Comparison of ENCODE assay signal across 20 cellular contexts in genomic region chr11:113833151-113833550, GRCh38. TPM values are rescaled to one million over a fixed set of nuclear protein-coding genes. Genes with fewer than 3 reads are reported as not detected.
DNase-seq lines count a peak whose midpoint lies in the region; ATAC-seq, FAIRE-seq and TF ChIP-seq lines count a peak whose summit lies in the region.
"Had no signal": no experiment of that assay in that cellular context is flagged by ENCODE, and none has a peak within 500 bp of the region (broad histone marks: within the 10 kb centered on the region; RNA-seq: fewer than 3 reads in every experiment).

No MANE protein-coding gene starts in this region.

- H3K27me3 ChIP-seq in HepG2 (ENCODE audit: control insufficient read depth in 1 of 2, insufficient read depth in 2 of 2, low read length in 2 of 2) (no peaks in the 10 kb centered on the region), right lobe of liver (no peaks in the 10 kb centered on the region), bronchial epithelial cell (ENCODE audit: control insufficient read depth, insufficient read depth, low read length) (no peaks in the 10 kb centered on the region), H7 (ENCODE audit: control insufficient read depth, insufficient read depth, low read length) (no peaks in the 10 kb centered on the region), heart right ventricle (no peaks in the 10 kb centered on the region)

- DNase-seq in HepG2 (ENCODE audit: low spot score) (peak; percentile 6), right lobe of liver (no peak), bronchial epithelial cell (ENCODE audit: low read depth) (no peak), islet precursor cell (peak; percentile 59), superior temporal gyrus (ENCODE audit: extremely low spot score) (peak; percentile 53), H7 (no peak), heart right ventricle (no peak)
- DNase-seq: C1 segment of cervical spinal cord, DMS 273 treated with DMSO at 0.1 percent for 48 hours, NCI-H187, NCI-H345, NCI-H748 treated with DMSO at 0.1 percent for 48 hours had no signal

- intact Hi-C loops in HepG2 (cut with micrococcal nuclease; ENCODE audit: unreplicated experiment), result no loop called here
- intact Hi-C loops in right lobe of liver (cut with DNase I), result no loop called here
- intact Hi-C loops in heart right ventricle (cut with DNase I), result no loop called here

- POLR2A ChIA-PET in HepG2 (lab: Yijun Ruan, JAX), result no interaction called here

- H3K4me3 ChIP-seq in HepG2 (replicated peaks in 1 of 3; ENCODE audit: insufficient read depth in 1 of 3, low read depth in 2 of 3, low read length in 3 of 3), result no peak overlapping the region
- no peak overlapping the region for H3K4me3 ChIP-seq in right lobe of liver
- H3K4me3 ChIP-seq in bronchial epithelial cell (ENCODE audit: low read depth, low read length), result no peak overlapping the region
- H3K4me3 ChIP-seq in H7 (ENCODE audit: insufficient read depth, low read depth, low read length), result no peak overlapping the region
- H3K4me3 ChIP-seq in heart right ventricle, result no peak overlapping the region

- no peak for TF ChIP-seq RAD21 in HepG2 (CRISPR knock-in tag; IDR thresholded peaks at IDR 0.05)

- 91% methylated on average over 8 of the region's 8 CpGs for WGBS in HepG2 (ENCODE audit: low lambda C conversion rate)
- 83% methylated on average over 8 of the region's 8 CpGs for WGBS in right lobe of liver (ENCODE audit: insufficient coverage, low coverage, low lambda C conversion rate, missing lambda C conversion rate)
- WGBS in heart right ventricle, 2 donors, result 86 to 91% methylated on average over 8 of the region's 8 CpGs

- no peak for ATAC-seq in HepG2
- ATAC-seq in right lobe of liver, result no peak
- ATAC-seq in HG03469 (IDR thresholded peaks at IDR 0.05; ENCODE audit: unreplicated experiment), result no peak
- no peak for ATAC-seq in heart right ventricle

- in situ Hi-C loops in HepG2 (cut with HindIII; ENCODE audit: extremely low pct_ligation_motif_present, low pct_unique_long_range_greater_than_20kb), result no loop called here

- no peak overlapping the region for H3K27ac ChIP-seq in HepG2 (ENCODE audit: extremely low read length, insufficient read depth, low read length)
- H3K27ac ChIP-seq in right lobe of liver, result no peak overlapping the region
- no peak overlapping the region for H3K27ac ChIP-seq in heart right ventricle
- H3K27ac ChIP-seq: RWPE1 had no signal

- no peak overlapping the region for H3K4me2 ChIP-seq in HepG2 (ENCODE audit: low read depth, low read length)

- no peaks in the 10 kb centered on the region for H4K20me1 ChIP-seq in HepG2 (ENCODE audit: insufficient read depth, low read length)

- CTCF ChIA-PET in HepG2 (lab: Yijun Ruan, JAX; ENCODE audit: low intra/inter-chr PET ratio, low total read pairs), result no interaction called here

- no peaks in the 10 kb centered on the region for H3K79me2 ChIP-seq in HepG2 (ENCODE audit: insufficient read depth, low read length)

- TF ChIP-seq EP300 in HepG2 (IDR thresholded peaks at IDR 0.05; ENCODE audit: low read depth in 2 of 2, low read length in 2 of 2) (no peak), HepG2 (CRISPR knock-in tag; IDR thresholded peaks at IDR 0.05; ENCODE audit: borderline replicate concordance) (no peak)

- FAIRE-seq in HepG2 (lab: Jason Lieb, UNC) (no peak), bronchial epithelial cell (lab: Jason Lieb, UNC) (peak; percentile 43)
- FAIRE-seq: GM12892, H54 had no signal

- H3K9ac ChIP-seq in HepG2 (ENCODE audit: insufficient read depth, low read depth, low read length), result no peak overlapping the region

- H3K4me1 ChIP-seq in HepG2 (ENCODE audit: insufficient read depth, low read length), result no peaks in the 10 kb centered on the region
- no peaks in the 10 kb centered on the region for H3K4me1 ChIP-seq in right lobe of liver
- peaks cover 0 to 22% (median 0%) of the 10 kb centered on the region in 9 donors for H3K4me1 ChIP-seq in heart right ventricle

- BruUV-seq in HepG2 (replicated peaks; lab: Mats Ljungman, UMichigan), result no TSS peak

- TF ChIP-seq CTCF in HepG2 (CRISPR knock-in tag; IDR thresholded peaks at IDR 0.05), result no peak
- TF ChIP-seq CTCF in right lobe of liver (IDR thresholded peaks at IDR 0.05), result no peak
- TF ChIP-seq CTCF in bronchial epithelial cell (IDR thresholded peaks at IDR 0.05; ENCODE audit: insufficient read depth, low read length, severe bottlenecking), result no peak
- no peak for TF ChIP-seq CTCF in heart right ventricle (IDR thresholded peaks at IDR 0.05)

- H2AFZ ChIP-seq in HepG2 (ENCODE audit: low read length), result no peak overlapping the region

- H3K9me3 ChIP-seq in HepG2 (ENCODE audit: low read length), result no peaks in the 10 kb centered on the region
- H3K9me3 ChIP-seq in right lobe of liver, result no peaks in the 10 kb centered on the region
- no peaks in the 10 kb centered on the region for H3K9me3 ChIP-seq in heart right ventricle

- TF ChIP-seq POLR2A in HepG2 (IDR thresholded peaks at IDR 0.05; ENCODE audit: insufficient read depth in 1 of 2, low read depth in 2 of 2, low read length in 2 of 2), result no peak
- no peak for TF ChIP-seq POLR2A in right lobe of liver (IDR thresholded peaks at IDR 0.05)

- peaks cover 12 to 34% of the 10 kb centered on the region in 2 experiments for H3K36me3 ChIP-seq in HepG2 (replicated peaks in 1 of 2; ENCODE audit: control insufficient read depth in 1 of 2, insufficient read depth in 2 of 2, low read length in 2 of 2)
- peaks cover 0 to 4% (median 1%) of the 10 kb centered on the region in 4 donors for H3K36me3 ChIP-seq in right lobe of liver
- H3K36me3 ChIP-seq in bronchial epithelial cell (ENCODE audit: control insufficient read depth, insufficient read depth, low read length), result no peaks in the 10 kb centered on the region
- H3K36me3 ChIP-seq in H7 (replicated peaks; ENCODE audit: control insufficient read depth, insufficient read depth, low read length), result peaks cover 30% of the 10 kb centered on the region
- peaks cover 0 to 100% (median 28%) of the 10 kb centered on the region in 9 donors for H3K36me3 ChIP-seq in heart right ventricle

RNA-seq across cellular contexts. Expression of gene USP28, which starts 42.2 kb away (rescaled TPM):
- 34.3 and 52.0 TPM in 2 replicates for total RNA-seq in HepG2 (2016; rRNA removed; fragmentation: Illumina TruSeq; extraction: Trizol)
- 8.8 and 10.6 TPM in 2 replicates for total RNA-seq in HepG2 (2016; cell fraction: cytosol; rRNA removed; fragmentation: Illumina TruSeq; extraction: Trizol; ENCODE audit: low read depth)
- total RNA-seq in HepG2 (2016; cell fraction: insoluble cytoplasmic fraction; rRNA removed; fragmentation: Illumina TruSeq; extraction: Trizol), result 36.7 and 47.2 TPM in 2 replicates
- 19.2 and 20.6 TPM in 2 replicates for total RNA-seq in HepG2 (2016; cell fraction: membrane; rRNA removed; fragmentation: Illumina TruSeq; extraction: Trizol)
- total RNA-seq in HepG2 (2016; cell fraction: nucleus; rRNA removed; fragmentation: Illumina TruSeq; extraction: Trizol), result 30.7 and 35.4 TPM in 2 replicates
- 27.6 and 29.6 TPM in 2 replicates for polyA plus RNA-seq in HepG2 (2011; rRNA removed)
- 11.8 and 14.3 TPM in 2 replicates for polyA plus RNA-seq in HepG2 (2011; cell fraction: cytosol; rRNA removed)
- 26.1 and 29.2 TPM in 2 replicates for polyA plus RNA-seq in HepG2 (2011; cell fraction: nucleus; rRNA removed)
- polyA plus RNA-seq in HepG2 (2012), result 12.9 and 17.0 TPM in 2 replicates
- 3.9 and 4.1 TPM in 2 replicates for polyA plus RNA-seq in HepG2 (2016; cell fraction: cytosol; fragmentation: Illumina TruSeq; extraction: Trizol; ENCODE audit: low read depth)
- polyA plus RNA-seq in HepG2 (2016; cell fraction: insoluble cytoplasmic fraction; fragmentation: Illumina TruSeq; extraction: Trizol; ENCODE audit: low read depth), result 28.6 and 29.4 TPM in 2 replicates
- polyA plus RNA-seq in HepG2 (2016; cell fraction: membrane; fragmentation: Illumina TruSeq; extraction: Trizol; ENCODE audit: low read depth), result 9.3 and 9.8 TPM in 2 replicates
- polyA plus RNA-seq in HepG2 (2016; cell fraction: nucleus; fragmentation: Illumina TruSeq; extraction: Trizol; ENCODE audit: insufficient read depth, low read depth), result 25.6 and 33.9 TPM in 2 replicates
- polyA minus RNA-seq in HepG2 (2011; rRNA and poly(A)+ RNA removed; ENCODE audit: low replicate concordance), result 24.1 and 27.3 TPM in 2 replicates
- 23.8 and 28.1 TPM in 2 replicates for polyA minus RNA-seq in HepG2 (2011; cell fraction: cytosol; rRNA and poly(A)+ RNA removed)
- 34.2 and 35.4 TPM in 2 replicates for polyA minus RNA-seq in HepG2 (2011; cell fraction: nucleus; rRNA and poly(A)+ RNA removed)
- 10 to 100 TPM; 12.1 to 15.3 (median 14.4) TPM for total RNA-seq in right lobe of liver
- total RNA-seq in bronchial epithelial cell, result 20.5 and 30.0 TPM in 2 replicates
- total RNA-seq in H7 (2014; rRNA removed; shearing (Covaris generic)), result 88.4 and 142 TPM in 2 replicates
- 100 to 1,000 TPM in 9 of 10 donors, 10 to 100 TPM in 1; 72.2 to 174 (median 136) TPM for total RNA-seq in heart right ventricle
- polyA plus RNA-seq in heart right ventricle, result 10 to 100 TPM; 29.2 to 43.9 TPM

RNA-seq across cellular contexts. Expression of gene CLDN25, which starts 53.6 kb away (rescaled TPM):
- total RNA-seq in HepG2 (2016; rRNA removed; fragmentation: Illumina TruSeq; extraction: Trizol) (not detected in 2 replicates), right lobe of liver (not detected), bronchial epithelial cell (not detected in 2 replicates), heart right ventricle (not detected)
- total RNA-seq in HepG2 (2016; cell fraction: cytosol; rRNA removed; fragmentation: Illumina TruSeq; extraction: Trizol; ENCODE audit: low read depth), result not detected in 2 replicates
- not detected in 2 replicates for total RNA-seq in HepG2 (2016; cell fraction: insoluble cytoplasmic fraction; rRNA removed; fragmentation: Illumina TruSeq; extraction: Trizol)
- total RNA-seq in HepG2 (2016; cell fraction: membrane; rRNA removed; fragmentation: Illumina TruSeq; extraction: Trizol), result not detected in 2 replicates
- not detected in 2 replicates for total RNA-seq in HepG2 (2016; cell fraction: nucleus; rRNA removed; fragmentation: Illumina TruSeq; extraction: Trizol)
- polyA plus RNA-seq in HepG2 (2011; rRNA removed) (not detected in 2 replicates), heart right ventricle (not detected)
- not detected in 2 replicates for polyA plus RNA-seq in HepG2 (2011; cell fraction: cytosol; rRNA removed)
- not detected in 2 replicates for polyA plus RNA-seq in HepG2 (2011; cell fraction: nucleus; rRNA removed)
- not detected in 2 replicates for polyA plus RNA-seq in HepG2 (2012)
- not detected in 2 replicates for polyA plus RNA-seq in HepG2 (2016; cell fraction: cytosol; fragmentation: Illumina TruSeq; extraction: Trizol; ENCODE audit: low read depth)
- polyA plus RNA-seq in HepG2 (2016; cell fraction: insoluble cytoplasmic fraction; fragmentation: Illumina TruSeq; extraction: Trizol; ENCODE audit: low read depth), result not detected in 2 replicates
- polyA plus RNA-seq in HepG2 (2016; cell fraction: membrane; fragmentation: Illumina TruSeq; extraction: Trizol; ENCODE audit: low read depth), result not detected in 2 replicates
- not detected in 2 replicates for polyA plus RNA-seq in HepG2 (2016; cell fraction: nucleus; fragmentation: Illumina TruSeq; extraction: Trizol; ENCODE audit: insufficient read depth, low read depth)
- not detected in 2 replicates for polyA minus RNA-seq in HepG2 (2011; rRNA and poly(A)+ RNA removed; ENCODE audit: low replicate concordance)
- polyA minus RNA-seq in HepG2 (2011; cell fraction: cytosol; rRNA and poly(A)+ RNA removed), result not detected in 2 replicates
- not detected in 2 replicates for polyA minus RNA-seq in HepG2 (2011; cell fraction: nucleus; rRNA and poly(A)+ RNA removed)
- total RNA-seq in H7 (2014; rRNA removed; shearing (Covaris generic)), result not detected in 2 replicates
- total RNA-seq: A172, Daoy, HT1080, LHCN-M2 had no signal

RNA-seq across cellular contexts. Expression of gene ZW10, which starts 59.7 kb away (rescaled TPM):
- total RNA-seq in HepG2 (2016; rRNA removed; fragmentation: Illumina TruSeq; extraction: Trizol) (31.3 and 43.4 TPM in 2 replicates), right lobe of liver (10 to 100 TPM in 1 of 6 experiments, 1 to 10 TPM in 5; 7.3 to 10.8 (median 8.5) TPM), bronchial epithelial cell (16.3 and 19.6 TPM in 2 replicates), heart right ventricle (10 to 100 TPM in 2 of 10 donors, 1 to 10 TPM in 8; 7.5 to 11.4 (median 9.3) TPM)
- 4.9 TPM in 2 replicates for total RNA-seq in HepG2 (2016; cell fraction: cytosol; rRNA removed; fragmentation: Illumina TruSeq; extraction: Trizol; ENCODE audit: low read depth)
- 30.5 and 40.9 TPM in 2 replicates for total RNA-seq in HepG2 (2016; cell fraction: insoluble cytoplasmic fraction; rRNA removed; fragmentation: Illumina TruSeq; extraction: Trizol)
- 9.4 and 12.9 TPM in 2 replicates for total RNA-seq in HepG2 (2016; cell fraction: membrane; rRNA removed; fragmentation: Illumina TruSeq; extraction: Trizol)
- total RNA-seq in HepG2 (2016; cell fraction: nucleus; rRNA removed; fragmentation: Illumina TruSeq; extraction: Trizol), result 19.5 and 21.6 TPM in 2 replicates
- polyA plus RNA-seq in HepG2 (2011; rRNA removed) (5.1 and 5.8 TPM in 2 replicates), heart right ventricle (1 to 10 TPM; 2.2 to 6.9 TPM)
- polyA plus RNA-seq in HepG2 (2011; cell fraction: cytosol; rRNA removed), result 3.2 and 4.7 TPM in 2 replicates
- 3.5 and 3.6 TPM in 2 replicates for polyA plus RNA-seq in HepG2 (2011; cell fraction: nucleus; rRNA removed)
- 7.4 and 9.3 TPM in 2 replicates for polyA plus RNA-seq in HepG2 (2012)
- polyA plus RNA-seq in HepG2 (2016; cell fraction: cytosol; fragmentation: Illumina TruSeq; extraction: Trizol; ENCODE audit: low read depth), result 2.2 and 2.8 TPM in 2 replicates
- polyA plus RNA-seq in HepG2 (2016; cell fraction: insoluble cytoplasmic fraction; fragmentation: Illumina TruSeq; extraction: Trizol; ENCODE audit: low read depth), result 29.4 and 30.1 TPM in 2 replicates
- 3.7 and 5.5 TPM in 2 replicates for polyA plus RNA-seq in HepG2 (2016; cell fraction: membrane; fragmentation: Illumina TruSeq; extraction: Trizol; ENCODE audit: low read depth)
- polyA plus RNA-seq in HepG2 (2016; cell fraction: nucleus; fragmentation: Illumina TruSeq; extraction: Trizol; ENCODE audit: insufficient read depth, low read depth), result 16.7 and 17.4 TPM in 2 replicates
- polyA minus RNA-seq in HepG2 (2011; rRNA and poly(A)+ RNA removed; ENCODE audit: low replicate concordance), result 5.1 and 10.4 TPM in 2 replicates
- 6.2 and 7.2 TPM in 2 replicates for polyA minus RNA-seq in HepG2 (2011; cell fraction: cytosol; rRNA and poly(A)+ RNA removed)
- polyA minus RNA-seq in HepG2 (2011; cell fraction: nucleus; rRNA and poly(A)+ RNA removed), result 17.3 and 18.2 TPM in 2 replicates
- total RNA-seq in H7 (2014; rRNA removed; shearing (Covaris generic)), result 28.1 and 29.1 TPM in 2 replicates

Comparison
In these comparisons a context has a peak if more than half of its experiments do, and no peak if none do; other contexts are left out.
1. DNase-seq: peak in HepG2 (single experiment), islet precursor cell (single experiment) and superior temporal gyrus (single experiment); none in right lobe of liver (0 of 3), bronchial epithelial cell (single experiment), H7 (single experiment) and heart right ventricle (0 of 2).